Comparison of ENCODE assay signal across 8 cellular contexts in the genomic region with DNA sequence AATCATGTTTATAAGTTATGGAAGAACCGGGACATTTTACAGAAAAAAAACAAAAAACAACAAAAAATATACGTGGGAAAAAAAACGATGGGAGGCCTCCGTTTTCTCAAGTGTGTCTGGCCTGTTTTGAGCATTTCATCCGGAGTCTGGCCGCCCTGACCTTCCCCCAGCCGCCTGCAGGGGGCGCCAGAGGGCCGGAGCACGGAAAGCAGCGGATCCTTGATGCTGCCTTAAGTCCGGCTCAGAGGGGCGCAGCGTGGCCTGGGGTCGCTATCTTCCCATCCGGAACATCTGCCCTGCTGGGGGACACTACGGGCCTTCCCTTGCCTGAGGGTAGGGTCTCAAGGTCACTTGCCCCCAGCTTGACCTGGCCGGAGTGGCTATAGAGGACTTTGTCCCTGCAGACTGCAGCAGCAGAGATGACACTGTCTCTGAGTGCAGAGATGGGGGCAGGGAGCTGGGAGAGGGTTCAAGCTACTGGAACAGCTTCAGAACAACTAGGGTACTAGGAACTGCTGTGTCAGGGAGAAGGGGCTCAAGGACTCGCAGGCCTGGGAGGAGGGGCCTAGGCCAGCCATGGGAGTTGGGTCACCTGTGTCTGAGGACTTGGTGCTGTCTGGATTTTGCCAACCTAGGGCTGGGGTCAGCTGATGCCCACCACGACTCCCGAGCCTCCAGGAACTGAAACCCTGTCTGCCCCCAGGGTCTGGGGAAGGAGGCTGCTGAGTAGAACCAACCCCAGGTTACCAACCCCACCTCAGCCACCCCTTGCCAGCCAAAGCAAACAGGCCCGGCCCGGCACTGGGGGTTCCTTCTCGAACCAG. TPM values are rescaled to one million over a fixed set of nuclear protein-coding genes. Genes with fewer than 3 reads are reported as not detected.
A peak's percentile ranks its signal among the peaks of the same experiment; 100 is the strongest.
DNase-seq lines count a peak whose midpoint lies in the region; ATAC-seq and TF ChIP-seq lines count a peak whose summit lies in the region.

No MANE protein-coding gene starts in this region.

- no peak overlapping the region; the same call in 1 of the 2 replicates for H3K27ac ChIP-seq in WERI-Rb-1

- CTCF ChIA-PET in MCF 10A (lab: Yijun Ruan, JAX), result interaction anchor here (0.6 to 3.9 kb wide), 24 partner anchors 9 to 1136 kb away, joined by 3 to 49 read pairs (median 4); partner anchors contain the start of genes APOC1 and TOMM40

- peak; percentile 96 for TF ChIP-seq CTCF in GM12873 (IDR thresholded peaks at IDR 0.05; ENCODE audit: insufficient read depth, low read depth, low read length, missing control alignments)
- TF ChIP-seq CTCF in WERI-Rb-1 (IDR thresholded peaks at IDR 0.05; ENCODE audit: low read depth, low read length), result peak; percentile 85
- TF ChIP-seq CTCF in MCF 10A (IDR thresholded peaks at IDR 0.05; ENCODE audit: unreplicated experiment), result peak; percentile 97

- H3K9me3 ChIP-seq in WERI-Rb-1 (ENCODE audit: severe bottlenecking), result no peaks in the 10 kb centered on the region

- no peak overlapping the region for H3K27ac Mint-ChIP-seq in MCF 10A (ENCODE audit: low read depth, unreplicated experiment)

- no TSS peak for BruUV-seq in MCF 10A (replicated peaks; lab: Mats Ljungman, UMichigan)

- peaks cover 26% of the 10 kb centered on the region for H3K36me3 ChIP-seq in WERI-Rb-1

- peaks cover 7% of the 10 kb centered on the region for H3K4me1 Mint-ChIP-seq in MCF 10A (ENCODE audit: insufficient read depth, unreplicated experiment)

- ATAC-seq in HG02840 (IDR thresholded peaks at IDR 0.05; ENCODE audit: low FRiP score, unreplicated experiment), result no peak
- ATAC-seq in HG02973 (IDR thresholded peaks at IDR 0.05; ENCODE audit: unreplicated experiment), result no peak

- H3K9me3 Mint-ChIP-seq in MCF 10A (ENCODE audit: unreplicated experiment), result no peaks in the 10 kb centered on the region

- H3K4me3 ChIP-seq in WERI-Rb-1 (ENCODE audit: low read depth, low read length), result no peak overlapping the region

- H3K36me3 Mint-ChIP-seq in MCF 10A (ENCODE audit: insufficient read depth, unreplicated experiment), result peaks cover 54% of the 10 kb centered on the region

- no peak overlapping the region for H3K4me3 Mint-ChIP-seq in MCF 10A (ENCODE audit: unreplicated experiment)

- no peaks in the 10 kb centered on the region for H3K27me3 ChIP-seq in WERI-Rb-1 (ENCODE audit: insufficient read depth, low read depth, severe bottlenecking)

- POLR2A ChIA-PET in MCF 10A (lab: Yijun Ruan, JAX), result interaction anchor here (0.7 to 1.3 kb wide), 4 partner anchors 11 to 171 kb away, joined by 3 to 4 read pairs (median 4); partner anchors contain the start of gene CLPTM1

- H3K27me3 Mint-ChIP-seq in MCF 10A (ENCODE audit: insufficient read depth, unreplicated experiment), result peaks cover 10% of the 10 kb centered on the region

- peak; percentile 21 for DNase-seq in NCI-H1048 (lab: John Stamatoyannopoulos, UW)
- DNase-seq in WERI-Rb-1, result peak; percentile 66
- DNase-seq in MCF 10A (ENCODE audit: unreplicated experiment), result peak; percentile 63
- DNase-seq in islet precursor cell, result peak; percentile 90
- DNase-seq in stimulated activated CD4-positive, alpha-beta T cell treated with anti-CD3 and anti-CD28 coated beads, Interleukin-1b, Interleukin-23, amount 100 ng/mL, for 48 hours, result peak; percentile 76

- intact Hi-C loops in MCF 10A (cut with micrococcal nuclease), result loop anchor here (1.0 kb wide), 1 partner anchor 47 kb away; no protein-coding TSS in a partner anchor

RNA-seq across cellular contexts. Expression of gene APOE, which starts 1.8 kb away (rescaled TPM):
- total RNA-seq in MCF 10A (2022), result 3.3 and 7.0 TPM in 2 replicates

RNA-seq across cellular contexts. Expression of gene APOC1, which starts 10.6 kb away (rescaled TPM):
- 1.1 and 2.7 TPM in 2 replicates for total RNA-seq in MCF 10A (2022)

RNA-seq across cellular contexts. Expression of gene TOMM40, which starts 12.8 kb away (rescaled TPM):
- total RNA-seq in MCF 10A (2022), result 69.7 and 114 TPM in 2 replicates

RNA-seq across cellular contexts. Expression of gene APOC4, which starts 38.2 kb away (rescaled TPM):
- total RNA-seq in MCF 10A (2022), result not detected in 2 replicates

RNA-seq across cellular contexts. Expression of gene APOC2, which starts 42.0 kb away (rescaled TPM):
- total RNA-seq in MCF 10A (2022), result not detected in 2 replicates

Comparison
In these comparisons a context has a peak if more than half of its experiments do, and no peak if none do; other contexts are left out.
1. DNase-seq: peak in every context shown above with its lines; median percentile 90 in islet precursor cell; 76 in stimulated activated CD4-positive, alpha-beta T cell treated with anti-CD3 and anti-CD28 coated beads, Interleukin-1b, Interleukin-23, amount 100 ng/mL, for 48 hours; 66 in WERI-Rb-1; 63 in MCF 10A; 21 in NCI-H1048.